In the genomic region with DNA sequence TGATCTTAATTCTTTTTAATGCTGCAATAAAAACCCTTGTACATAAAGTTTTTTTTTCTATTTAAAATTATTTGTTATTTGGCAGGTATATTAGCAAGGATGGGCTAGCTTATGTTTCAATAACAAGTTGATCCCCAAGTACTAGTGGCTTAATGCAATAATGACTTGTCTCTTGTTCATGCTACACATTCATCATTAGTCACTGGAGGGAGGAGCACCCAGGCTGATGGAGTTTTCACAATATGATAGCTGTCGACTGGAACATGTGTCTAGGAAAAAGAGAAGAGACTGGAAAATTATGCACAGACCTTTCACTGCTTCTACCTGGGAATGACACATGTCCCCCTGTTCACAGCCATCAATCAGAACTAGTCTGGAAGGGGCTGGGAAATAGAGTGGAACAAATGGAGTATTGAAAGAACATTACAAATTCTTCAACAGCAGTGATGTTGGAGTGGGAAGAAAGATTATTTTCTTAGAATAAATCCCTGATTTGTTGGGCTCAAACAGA, we compare ENCODE assay signal across 23 cellular contexts.
A peak's percentile ranks its signal among the peaks of the same experiment; 100 is the strongest.
DNase-seq lines count a peak whose midpoint lies in the region; ATAC-seq and TF ChIP-seq lines count a peak whose summit lies in the region.
"Had no signal": no experiment of that assay in that cellular context is flagged by ENCODE, and none has a peak within 500 bp of the region (broad histone marks: within the 10 kb centered on the region; RNA-seq: fewer than 3 reads in every experiment).

No MANE protein-coding gene starts in this region.

- H3K79me2 ChIP-seq in GM23248 (ENCODE audit: insufficient read depth) = no peaks in the 10 kb centered on the region

- H3K4me3 ChIP-seq in GM23248 (no peak overlapping the region), endodermal cell (ENCODE audit: low read length) (no peak overlapping the region)
- H3K4me3 ChIP-seq: GM12878, HAP-1 had no signal

- DNase-seq in GM23248 (peak; percentile 30), RKO (ENCODE audit: low spot score) (peak; percentile 50), renal cortical epithelial cell (ENCODE audit: low read depth) (peak; percentile 9), endodermal cell (no peak), SKM-1 treated with dmso at 0.1 percent for 144 hours (lab: John Stamatoyannopoulos, UW; ENCODE audit: unreplicated experiment) (no peak)
- DNase-seq in activated T-cell treated with anti-CD3 and anti-CD28 coated beads, Interleukin-2, amount 50 U/mL, for 1 hour = no peak
- DNase-seq: C1 segment of cervical spinal cord; Caco-2; CD8-positive, alpha-beta T cell; GDM1; GOT3; HFFc6; KBM-7; MM.1S; NCI-H2029 treated with DMSO at 0.1 percent for 48 hours; NCI-H446 treated with DMSO at 0.1 percent for 48 hours; NCI-H526; NCI-H82; SK-N-SH had no signal

- H3K9me3 ChIP-seq in GM23248 (ENCODE audit: low read depth) (no peaks in the 10 kb centered on the region), endodermal cell (ENCODE audit: control insufficient read depth, low read length) (no peaks in the 10 kb centered on the region)
- H3K9me3 ChIP-seq: Caco-2, HAP-1, SK-N-SH had no signal

- no peak overlapping the region for H3K27ac Mint-ChIP-seq in endodermal cell
- H3K27ac Mint-ChIP-seq: CD8-positive, alpha-beta T cell; HFFc6 had no signal

- TF ChIP-seq CTCF in endodermal cell (conservative IDR thresholded peaks at IDR 0.05) = no peak

- H3K9ac ChIP-seq in GM23248 (no peak overlapping the region), endodermal cell (ENCODE audit: extremely low read depth, low read length, poor library complexity, severe bottlenecking) (no peak overlapping the region)
- H3K9ac ChIP-seq: SK-N-SH had no signal

- no peaks in the 10 kb centered on the region for H3F3A ChIP-seq in GM23248 (ENCODE audit: insufficient read depth)

- peaks cover 8% of the 10 kb centered on the region for H3K9me3 Mint-ChIP-seq in endodermal cell
- H3K9me3 Mint-ChIP-seq: CD8-positive, alpha-beta T cell had no signal

- in situ Hi-C loops in GM23248 (cut with MboI) = no loop called here

- no peak overlapping the region for H3K27ac ChIP-seq in GM23248
- no peak overlapping the region for H3K27ac ChIP-seq in endodermal cell (ENCODE audit: low read depth, low read length)

- no peak overlapping the region for H3K4me2 ChIP-seq in GM23248 (ENCODE audit: unreplicated experiment)
- H3K4me2 ChIP-seq: SK-N-SH had no signal

- no peaks in the 10 kb centered on the region for H3K36me3 Mint-ChIP-seq in endodermal cell (ENCODE audit: low read depth)
- H3K36me3 Mint-ChIP-seq: CD8-positive, alpha-beta T cell had no signal

- peak; percentile 38 for ATAC-seq in esophagus mucosa
- ATAC-seq: CD8-positive, alpha-beta T cell; GM12878; Panc1 had no signal

- H3K9me2 ChIP-seq in GM23248 (ENCODE audit: insufficient read depth) = no peaks in the 10 kb centered on the region
- H3K9me2 ChIP-seq: SK-N-SH had no signal

- H3K27me3 ChIP-seq in GM23248 (replicated peaks; ENCODE audit: insufficient read depth) = no peaks in the 10 kb centered on the region
- no peaks in the 10 kb centered on the region for H3K27me3 ChIP-seq in endodermal cell (ENCODE audit: control insufficient read depth, insufficient read depth, low read length, poor library complexity, severe bottlenecking)

- H3K4me1 ChIP-seq in GM23248 (ENCODE audit: insufficient read depth) (no peaks in the 10 kb centered on the region), endodermal cell (ENCODE audit: control insufficient read depth, insufficient read depth, low read length) (no peaks in the 10 kb centered on the region)
- H3K4me1 ChIP-seq: Caco-2, HAP-1 had no signal

- H3K27me3 Mint-ChIP-seq in endodermal cell (ENCODE audit: insufficient read depth) = no peaks in the 10 kb centered on the region

- H3K4me3 Mint-ChIP-seq in endodermal cell = no peak overlapping the region
- H3K4me3 Mint-ChIP-seq: CD8-positive, alpha-beta T cell; HFFc6 had no signal

- H3K4me1 Mint-ChIP-seq in endodermal cell = no peaks in the 10 kb centered on the region

- no peak overlapping the region for H2AFZ ChIP-seq in GM23248

- WGBS in GM23248 (ENCODE audit: low coverage in 1 of 2, low lambda C conversion rate in 2 of 2, missing lambda C conversion rate in 2 of 2), 2 experiments = 71 to 77% methylated on average over 1 of the region's 1 CpG
- 100% methylated on average over 1 of the region's 1 CpG; no CpG with 5 or more reads in 1 of the 2 experiments for WGBS in endodermal cell (ENCODE audit: insufficient coverage in 1 of 2, insufficient read length in 1 of 2), 2 experiments

- no peaks in the 10 kb centered on the region for H3K36me3 ChIP-seq in GM23248 (ENCODE audit: low read depth)
- no peaks in the 10 kb centered on the region for H3K36me3 ChIP-seq in endodermal cell (ENCODE audit: control insufficient read depth, insufficient read depth, low read length)
- H3K36me3 ChIP-seq: HAP-1 had no signal

- H4K20me1 ChIP-seq in GM23248 (ENCODE audit: insufficient read depth) = no peaks in the 10 kb centered on the region

Comparison
In these comparisons a context has a peak if more than half of its experiments do, and no peak if none do; other contexts are left out.
1. DNase-seq: peak in GM23248 (single experiment), RKO (single experiment) and renal cortical epithelial cell (single experiment); none in endodermal cell (single experiment), SKM-1 treated with dmso at 0.1 percent for 144 hours (single experiment) and activated T-cell treated with anti-CD3 and anti-CD28 coated beads, Interleukin-2, amount 50 U/mL, for 1 hour (single experiment).